ENCODE assay signal across 16 cellular contexts in the genomic region with DNA sequence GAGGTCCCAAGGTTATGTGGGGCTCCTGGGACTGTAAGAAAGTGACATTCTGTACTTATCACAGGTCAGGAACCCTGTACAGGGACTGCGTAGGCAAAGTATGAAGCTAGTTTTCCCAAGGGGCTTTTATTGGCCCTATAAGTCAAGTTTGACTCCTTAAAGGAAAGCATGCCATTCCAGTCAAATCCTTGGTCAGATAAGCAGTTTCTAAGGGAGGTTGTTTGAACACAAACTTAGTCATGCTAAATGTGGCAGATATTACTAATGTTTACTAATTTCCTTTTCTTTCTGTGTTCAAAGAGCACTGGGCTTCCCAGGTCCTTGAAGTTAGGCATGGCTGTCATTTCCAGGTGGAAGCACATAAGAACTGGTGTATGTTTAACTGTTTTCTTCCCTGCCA.
DNase-seq lines count a peak whose midpoint lies in the region; FAIRE-seq and TF ChIP-seq lines count a peak whose summit lies in the region.
"Had no signal": no experiment of that assay in that cellular context is flagged by ENCODE, and none has a peak within 500 bp of the region (broad histone marks: within the 10 kb centered on the region; RNA-seq: fewer than 3 reads in every experiment).

No MANE protein-coding gene starts in this region.

- H3K4me1 ChIP-seq in astrocyte (ENCODE audit: insufficient read depth, low read length) (peaks cover 29% of the 10 kb centered on the region), smooth muscle cell (ENCODE audit: low read depth) (peaks cover 29% of the 10 kb centered on the region)
- H3K4me1 ChIP-seq: psoas muscle had no signal

- H3K79me2 ChIP-seq in astrocyte (ENCODE audit: insufficient read depth, low read length) (no peaks in the 10 kb centered on the region), smooth muscle cell (ENCODE audit: low read depth) (no peaks in the 10 kb centered on the region)

- peaks cover 30% of the 10 kb centered on the region for H3K4me1 Mint-ChIP-seq in astrocyte (ENCODE audit: low read depth, unreplicated experiment)
- H3K4me1 Mint-ChIP-seq: activated CD4-positive, alpha-beta T cell treated with anti-CD3 and anti-CD28 coated beads, Interleukin-2, amount 10 ng/mL, durations not matched to agents 7 days and 5 days had no signal

- FAIRE-seq in H54 (lab: Jason Lieb, UNC) = peak; percentile 36
- FAIRE-seq in astrocyte (lab: Jason Lieb, UNC) = peak; percentile 88

- H3K27me3 ChIP-seq in astrocyte (ENCODE audit: insufficient read depth, low read length) = no peaks in the 10 kb centered on the region
- no peaks in the 10 kb centered on the region for H3K27me3 ChIP-seq in smooth muscle cell (ENCODE audit: low read depth)
- H3K27me3 ChIP-seq: cardiac muscle cell had no signal

- H3K9me3 ChIP-seq in astrocyte (ENCODE audit: insufficient read depth, low read depth, low read length) = no peaks in the 10 kb centered on the region
- H3K9me3 ChIP-seq in smooth muscle cell (replicated peaks; ENCODE audit: low read depth) = no peaks in the 10 kb centered on the region
- H3K9me3 ChIP-seq: psoas muscle had no signal

- no peaks in the 10 kb centered on the region for H3K9me3 Mint-ChIP-seq in astrocyte (ENCODE audit: unreplicated experiment)
- H3K9me3 Mint-ChIP-seq: activated CD4-positive, alpha-beta T cell treated with anti-CD3 and anti-CD28 coated beads, Interleukin-2, amount 10 ng/mL, durations not matched to agents 7 days and 5 days; activated T-helper 2 cell treated with anti-CD3 and anti-CD28 coated beads, Interferon-gamma antibody, Interleukin-2, Interleukin-4, amounts not matched to agents 10 μg/mL and 5 μg/mL and 100 μg/mL, durations not matched to agents 14 hours and 24 hours and 36 hours; T-helper 1 cell treated with Interleukin-12 subunit alpha and Interleukin-12 subunit beta and Interleukin-4 antibody, amounts not matched to agents 30 μg/mL and 1 μg/mL, for 36 hours had no signal

- no peak overlapping the region for H3K4me3 Mint-ChIP-seq in astrocyte (ENCODE audit: unreplicated experiment)
- H3K4me3 Mint-ChIP-seq: activated CD4-positive, alpha-beta T cell treated with anti-CD3 and anti-CD28 coated beads, Interleukin-2, amount 10 ng/mL, durations not matched to agents 7 days and 5 days; T-helper 1 cell treated with Interleukin-12 subunit alpha and Interleukin-12 subunit beta and Interleukin-4 antibody, amounts not matched to agents 30 μg/mL and 1 μg/mL, for 36 hours had no signal

- peak overlapping the region; percentile 69 for H3K9ac ChIP-seq in astrocyte (ENCODE audit: low read length)
- H3K9ac ChIP-seq in smooth muscle cell (ENCODE audit: low read depth) = peak overlapping the region; percentile 88

- TF ChIP-seq POLR2A in H54 (IDR thresholded peaks at IDR 0.05; ENCODE audit: low read depth, low read length) = no peak

- no peaks in the 10 kb centered on the region for H4K20me1 ChIP-seq in astrocyte (ENCODE audit: insufficient read depth, low read length)
- H4K20me1 ChIP-seq in smooth muscle cell (ENCODE audit: low read depth) = no peaks in the 10 kb centered on the region

- H3K27ac Mint-ChIP-seq in astrocyte (ENCODE audit: unreplicated experiment) = peak overlapping the region; percentile 47
- H3K27ac Mint-ChIP-seq: activated CD4-positive, alpha-beta T cell treated with anti-CD3 and anti-CD28 coated beads, Interleukin-2, amount 10 ng/mL, durations not matched to agents 7 days and 5 days; activated T-helper 2 cell treated with anti-CD3 and anti-CD28 coated beads, Interferon-gamma antibody, Interleukin-2, Interleukin-4, amounts not matched to agents 10 μg/mL and 5 μg/mL and 100 μg/mL, durations not matched to agents 14 hours and 24 hours and 36 hours; T-helper 1 cell treated with Interleukin-12 subunit alpha and Interleukin-12 subunit beta and Interleukin-4 antibody, amounts not matched to agents 30 μg/mL and 1 μg/mL, for 36 hours had no signal

- TF ChIP-seq CTCF in astrocyte (IDR thresholded peaks at IDR 0.05; ENCODE audit: insufficient read depth, low read depth, low read length) = no peak
- TF ChIP-seq CTCF in smooth muscle cell (IDR thresholded peaks at IDR 0.05; ENCODE audit: borderline replicate concordance, insufficient read depth, poor library complexity, severe bottlenecking) = no peak

- no peak overlapping the region for H3K4me3 ChIP-seq in astrocyte (ENCODE audit: insufficient read depth, low read depth, low read length)
- H3K4me3 ChIP-seq in smooth muscle cell = no peak overlapping the region
- H3K4me3 ChIP-seq: cardiac muscle cell, psoas muscle had no signal

- H3K27ac ChIP-seq in astrocyte (ENCODE audit: low read depth, low read length) = peak overlapping the region; percentile 94
- H3K27ac ChIP-seq in smooth muscle cell (ENCODE audit: low read depth) = peak overlapping the region; percentile 99
- H3K27ac ChIP-seq: cardiac muscle cell, psoas muscle had no signal

- H3K4me2 ChIP-seq in astrocyte (ENCODE audit: low read length) (peak overlapping the region; percentile 46), smooth muscle cell (peak overlapping the region; percentile 71)

- peaks cover 6% of the 10 kb centered on the region for H3F3A ChIP-seq in smooth muscle cell (ENCODE audit: low read depth)

- H3K36me3 ChIP-seq in astrocyte (ENCODE audit: insufficient read depth, low read length) = no peaks in the 10 kb centered on the region
- H3K36me3 ChIP-seq in smooth muscle cell (ENCODE audit: low read depth) = no peaks in the 10 kb centered on the region
- H3K36me3 ChIP-seq: cardiac muscle cell had no signal

- DNase-seq in H54 (ENCODE audit: insufficient read length, low spot score) = no peak
- DNase-seq in astrocyte (ENCODE audit: low read depth) = peak; percentile 80
- DNase-seq in glomerular endothelial cell (ENCODE audit: extremely low read depth, low read depth, low spot score) = peak; percentile 78
- DNase-seq in smooth muscle cell (lab: John Stamatoyannopoulos, UW; ENCODE audit: unreplicated experiment) = no peak
- no peak for DNase-seq in Kasumi-1 (lab: John Stamatoyannopoulos, UW)
- DNase-seq in ecto neural progenitor cell (ENCODE audit: low spot score) = no peak
- DNase-seq in germinal center (ENCODE audit: low spot score) = no peak
- no peak for DNase-seq in NCI-H774 (lab: John Stamatoyannopoulos, UW)
- DNase-seq: activated CD4-positive, alpha-beta T cell treated with anti-CD3 and anti-CD28 coated beads, Interleukin-2, amount 10 ng/mL, durations not matched to agents 7 days and 5 days; NCI-H2171; psoas muscle; stimulated activated CD4-positive, alpha-beta T cell treated with anti-CD3 and anti-CD28 coated beads, Interleukin-4, amount 100 ng/mL, for 24 hours; stimulated activated naive CD4-positive, alpha-beta T cell had no signal

- H2AFZ ChIP-seq in astrocyte (ENCODE audit: low read depth, low read length) (no peak overlapping the region), smooth muscle cell (ENCODE audit: low read depth) (no peak overlapping the region)

- H3K27me3 Mint-ChIP-seq in astrocyte (ENCODE audit: low read depth, unreplicated experiment) = no peaks in the 10 kb centered on the region

- 4% methylated on average over 1 of the region's 1 CpG for WGBS in smooth muscle cell (ENCODE audit: low lambda C conversion rate)

- no peaks in the 10 kb centered on the region for H3K36me3 Mint-ChIP-seq in astrocyte (ENCODE audit: low read depth, unreplicated experiment)

Comparison
In these comparisons a context has a peak if more than half of its experiments do, and no peak if none do; other contexts are left out.
1. DNase-seq: peak in astrocyte (single experiment) and glomerular endothelial cell (single experiment); none in H54 (single experiment), smooth muscle cell (single experiment), Kasumi-1 (0 of 2), ecto neural progenitor cell (single experiment), germinal center (single experiment) and NCI-H774 (single experiment).